In the genomic region with DNA sequence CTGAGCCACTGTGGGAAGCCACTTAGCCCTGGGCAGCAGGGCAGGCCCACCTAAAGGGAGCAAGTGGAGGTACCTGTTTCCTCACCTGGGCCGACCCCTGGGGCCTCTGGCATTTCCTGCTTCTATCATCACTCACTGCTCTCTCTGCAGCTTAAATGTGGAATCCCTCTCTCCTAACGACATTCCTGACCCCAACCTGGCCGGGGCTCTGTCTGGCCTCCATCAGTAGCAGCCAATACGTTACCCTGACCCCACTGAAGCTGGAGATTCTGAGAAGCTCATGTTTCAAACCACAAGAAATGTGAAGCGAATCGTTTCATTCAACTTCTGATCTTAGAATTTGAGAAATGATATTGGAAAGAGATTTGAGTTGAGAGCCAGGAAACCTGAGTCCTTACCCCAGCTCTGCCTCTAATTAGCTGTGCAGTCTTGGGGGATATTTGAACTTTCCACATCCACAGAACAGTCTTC, we compare ENCODE assay signal across 16 cellular contexts. TPM values are rescaled to one million over a fixed set of nuclear protein-coding genes. Genes with fewer than 3 reads are reported as not detected.
DNase-seq lines count a peak whose midpoint lies in the region; ATAC-seq and TF ChIP-seq lines count a peak whose summit lies in the region.
"Had no signal": no experiment of that assay in that cellular context is flagged by ENCODE, and none has a peak within 500 bp of the region (broad histone marks: within the 10 kb centered on the region; RNA-seq: fewer than 3 reads in every experiment).

No MANE protein-coding gene starts in this region.

- no peaks in the 10 kb centered on the region for H3K27me3 ChIP-seq in CD4-positive, CD25-positive, alpha-beta regulatory T cell (ENCODE audit: control insufficient read depth, insufficient read depth, low read length)
- no peaks in the 10 kb centered on the region for H3K27me3 ChIP-seq in HUES6 (ENCODE audit: control insufficient read depth, insufficient read depth, low read length)
- H3K27me3 ChIP-seq in endodermal cell (ENCODE audit: control insufficient read depth, insufficient read depth, low read length, poor library complexity, severe bottlenecking): no peaks in the 10 kb centered on the region
- no peaks in the 10 kb centered on the region for H3K27me3 ChIP-seq in Peyer's patch
- H3K27me3 ChIP-seq: pancreas, stomach had no signal

- H3K4me3 Mint-ChIP-seq in CD4-positive, CD25-positive, alpha-beta regulatory T cell: no peak overlapping the region
- peak overlapping the region; percentile 12 for H3K4me3 Mint-ChIP-seq in endodermal cell
- H3K4me3 Mint-ChIP-seq: memory B cell had no signal

- peaks cover 3% of the 10 kb centered on the region for H3K36me3 ChIP-seq in CD4-positive, CD25-positive, alpha-beta regulatory T cell (ENCODE audit: control insufficient read depth, insufficient read depth, low read length)
- H3K36me3 ChIP-seq in HUES6 (ENCODE audit: control insufficient read depth, insufficient read depth, low read length): no peaks in the 10 kb centered on the region
- H3K36me3 ChIP-seq in endodermal cell (ENCODE audit: control insufficient read depth, insufficient read depth, low read length): no peaks in the 10 kb centered on the region
- peaks cover 17% of the 10 kb centered on the region for H3K36me3 ChIP-seq in mesodermal cell (ENCODE audit: control insufficient read depth, insufficient read depth, low read length)
- H3K36me3 ChIP-seq in Peyer's patch: no peaks in the 10 kb centered on the region
- H3K36me3 ChIP-seq: pancreas, stomach had no signal

- H3K36me3 Mint-ChIP-seq in CD4-positive, CD25-positive, alpha-beta regulatory T cell: peaks cover 15% of the 10 kb centered on the region
- no peaks in the 10 kb centered on the region for H3K36me3 Mint-ChIP-seq in endodermal cell (ENCODE audit: low read depth)

- TF ChIP-seq CTCF in endodermal cell (conservative IDR thresholded peaks at IDR 0.05) (no peak), Peyer's patch (IDR thresholded peaks at IDR 0.05) (no peak)

- no peak overlapping the region for H3K4me3 ChIP-seq in CD4-positive, CD25-positive, alpha-beta regulatory T cell (ENCODE audit: low read depth, low read length)
- no peak overlapping the region for H3K4me3 ChIP-seq in HUES6 (ENCODE audit: low read depth, low read length)
- no peak overlapping the region for H3K4me3 ChIP-seq in endodermal cell (ENCODE audit: low read length)
- no peak overlapping the region for H3K4me3 ChIP-seq in mesodermal cell (ENCODE audit: extremely low read depth, insufficient read depth, low read length, poor library complexity, severe bottlenecking)
- H3K4me3 ChIP-seq in Peyer's patch: no peak overlapping the region
- H3K4me3 ChIP-seq: coronary artery, pancreas, stomach had no signal

- no peak for DNase-seq in CD4-positive, CD25-positive, alpha-beta regulatory T cell
- DNase-seq in endodermal cell: peak; percentile 94
- DNase-seq in Peyer's patch: no peak
- no peak for DNase-seq in activated gamma-delta T cell (lab: John Stamatoyannopoulos, UW)
- DNase-seq: activated CD4-positive, CD25-positive, alpha-beta regulatory T cell treated with anti-CD3 and anti-CD28 coated beads, Interleukin-2, amount 50 U/mL, for 72 hours; NCI-H1694 treated with DMSO at 0.1 percent for 48 hours; pancreas; stomach had no signal

- H3K9ac ChIP-seq in HUES6 (ENCODE audit: low read length): no peak overlapping the region
- peak overlapping the region; percentile 26 for H3K9ac ChIP-seq in endodermal cell (ENCODE audit: extremely low read depth, low read length, poor library complexity, severe bottlenecking)

- H3K27me3 Mint-ChIP-seq in CD4-positive, CD25-positive, alpha-beta regulatory T cell: no peaks in the 10 kb centered on the region
- no peaks in the 10 kb centered on the region for H3K27me3 Mint-ChIP-seq in endodermal cell (ENCODE audit: insufficient read depth)
- H3K27me3 Mint-ChIP-seq: memory B cell had no signal

- ATAC-seq in CD4-positive, CD25-positive, alpha-beta regulatory T cell (ENCODE audit: low read depth in 2 of 2): no peak
- ATAC-seq in HG03135 (IDR thresholded peaks at IDR 0.05; ENCODE audit: unreplicated experiment): no peak
- ATAC-seq in HG03108 (IDR thresholded peaks at IDR 0.05; ENCODE audit: unreplicated experiment): no peak
- ATAC-seq: Panc1, pancreas had no signal

- H3K4me1 Mint-ChIP-seq in CD4-positive, CD25-positive, alpha-beta regulatory T cell: peaks cover 7 to 19% (median 11%) of the 10 kb centered on the region in 4 donors
- peaks cover 28% of the 10 kb centered on the region for H3K4me1 Mint-ChIP-seq in endodermal cell
- H3K4me1 Mint-ChIP-seq: memory B cell had no signal

- no peak for TF ChIP-seq POLR2A in Peyer's patch (IDR thresholded peaks at IDR 0.05)

- no peaks in the 10 kb centered on the region for H3K4me1 ChIP-seq in CD4-positive, CD25-positive, alpha-beta regulatory T cell (ENCODE audit: control insufficient read depth, insufficient read depth, low read length, poor library complexity, severe bottlenecking)
- H3K4me1 ChIP-seq in HUES6 (ENCODE audit: control insufficient read depth, insufficient read depth, low read length) (peaks cover 31% of the 10 kb centered on the region), endodermal cell (ENCODE audit: control insufficient read depth, insufficient read depth, low read length) (peaks cover 6% of the 10 kb centered on the region), mesodermal cell (ENCODE audit: control insufficient read depth, insufficient read depth, low read length, poor library complexity, severe bottlenecking) (peaks cover 22% of the 10 kb centered on the region), Peyer's patch (no peaks in the 10 kb centered on the region)
- H3K4me1 ChIP-seq: pancreas, stomach had no signal

- H3K27ac Mint-ChIP-seq in CD4-positive, CD25-positive, alpha-beta regulatory T cell: peak overlapping the region; percentile 33 to 80 (median 64)
- peak overlapping the region; percentile 87 for H3K27ac Mint-ChIP-seq in endodermal cell
- H3K27ac Mint-ChIP-seq: memory B cell had no signal

- 0 to 44% methylated on average over 2 to 6 of the region's 6 CpGs for WGBS in endodermal cell (ENCODE audit: insufficient coverage in 1 of 2, insufficient read length in 1 of 2), 2 experiments
- 29 to 45% methylated on average over 3 to 5 of the region's 6 CpGs for WGBS in mesodermal cell (ENCODE audit: insufficient coverage in 2 of 2), 2 experiments

- H3K27ac ChIP-seq in CD4-positive, CD25-positive, alpha-beta regulatory T cell (ENCODE audit: insufficient read depth, low read length, poor library complexity, severe bottlenecking): no peak overlapping the region
- H3K27ac ChIP-seq in HUES6 (ENCODE audit: low read depth, low read length) (peak overlapping the region; percentile 37), endodermal cell (ENCODE audit: low read depth, low read length) (peak overlapping the region; percentile 29), mesodermal cell (ENCODE audit: low read depth, low read length, severe bottlenecking) (peak overlapping the region; percentile 59), Peyer's patch (no peak overlapping the region)
- H3K27ac ChIP-seq: coronary artery, HL-60, pancreas, stomach had no signal

- peaks cover 12 to 14% of the 10 kb centered on the region in 2 experiments for H3K9me3 ChIP-seq in CD4-positive, CD25-positive, alpha-beta regulatory T cell (ENCODE audit: control insufficient read depth in 2 of 2, low read length in 2 of 2)
- peaks cover 19% of the 10 kb centered on the region for H3K9me3 ChIP-seq in HUES6 (ENCODE audit: control insufficient read depth, insufficient read depth, low read depth, low read length)
- peaks cover 15% of the 10 kb centered on the region for H3K9me3 ChIP-seq in endodermal cell (ENCODE audit: control insufficient read depth, low read length)
- H3K9me3 ChIP-seq in mesodermal cell (ENCODE audit: control insufficient read depth, low read length): peaks cover 10% of the 10 kb centered on the region
- no peaks in the 10 kb centered on the region for H3K9me3 ChIP-seq in Peyer's patch
- H3K9me3 ChIP-seq: pancreas had no signal

- peaks cover 0 to 14% (median 3%) of the 10 kb centered on the region in 7 donors for H3K9me3 Mint-ChIP-seq in CD4-positive, CD25-positive, alpha-beta regulatory T cell
- no peaks in the 10 kb centered on the region for H3K9me3 Mint-ChIP-seq in endodermal cell

RNA-seq across cellular contexts. Expression of a gene that starts 39.9 kb away (rescaled TPM):
- 75.0 TPM for total RNA-seq in CD4-positive, CD25-positive, alpha-beta regulatory T cell
- 1 to 10 TPM; 4.4 to 8.3 (median 6.6) TPM for polyA plus RNA-seq in CD4-positive, CD25-positive, alpha-beta regulatory T cell
- total RNA-seq in endodermal cell (10 to 100 TPM; 15.6 to 22.5 TPM), Peyer's patch (100 to 1,000 TPM in 1 of 4 donors, 10 to 100 TPM in 3; 52.5 to 166 (median 54.2) TPM)
- polyA plus RNA-seq in endodermal cell (2013, experiment 1 of 2): 9.8 TPM
- 10.9 TPM for polyA plus RNA-seq in endodermal cell (2013, experiment 2 of 2)
- 64.4 TPM for polyA plus RNA-seq in mesodermal cell (2013, experiment 1 of 2)
- polyA plus RNA-seq in mesodermal cell (2013, experiment 2 of 2): 63.4 TPM

Comparison
In these comparisons a context has a peak if more than half of its experiments do, and no peak if none do; other contexts are left out.
1. H3K27ac ChIP-seq: peak in HUES6 (single experiment), endodermal cell (single experiment) and mesodermal cell (single experiment); none in CD4-positive, CD25-positive, alpha-beta regulatory T cell (single experiment) and Peyer's patch (0 of 4).